In the genomic region with DNA sequence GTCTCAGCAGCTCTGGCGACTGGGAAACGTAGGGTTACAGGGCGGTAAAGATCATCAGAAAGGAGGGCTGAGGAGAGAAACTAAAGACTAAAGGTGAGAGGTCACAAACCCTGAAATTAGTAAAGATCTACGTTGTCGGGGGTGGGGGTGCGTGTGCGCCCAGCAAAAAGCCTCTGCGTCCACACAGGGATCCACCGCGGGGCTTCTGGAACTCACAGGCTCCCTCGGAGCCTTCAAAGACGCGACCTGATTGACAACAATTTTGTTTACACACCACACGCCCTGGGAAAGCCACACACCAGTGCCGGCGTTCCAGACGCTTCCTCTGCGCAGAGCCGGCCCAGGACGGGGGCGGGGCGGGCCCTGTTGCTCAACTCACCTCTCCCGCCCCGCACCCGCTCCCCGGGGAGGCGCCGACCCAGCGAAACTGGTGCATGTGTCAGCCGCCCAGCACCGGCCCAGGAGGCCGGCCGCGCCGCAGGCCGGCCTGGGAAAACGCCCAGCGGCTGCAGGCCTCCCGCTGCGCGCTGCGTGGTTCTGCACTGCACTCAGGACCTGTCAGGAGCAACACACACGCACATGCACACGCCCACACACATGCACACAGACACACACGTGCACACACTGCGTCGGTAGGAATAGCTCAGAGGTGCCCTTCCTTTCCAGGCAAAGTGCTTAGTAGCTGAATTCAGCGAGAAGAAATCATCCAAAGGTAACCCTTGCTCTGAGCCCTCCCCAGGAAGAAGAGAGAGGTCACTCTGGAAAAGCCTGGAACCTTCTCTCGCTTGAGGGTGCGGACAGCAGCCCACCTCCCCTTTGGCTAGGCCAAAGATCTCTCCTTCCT, we compare ENCODE assay signal across 8 cellular contexts. TPM values are rescaled to one million over a fixed set of nuclear protein-coding genes. Genes with fewer than 3 reads are reported as not detected.
DNase-seq lines count a peak whose midpoint lies in the region; ATAC-seq and TF ChIP-seq lines count a peak whose summit lies in the region.

No MANE protein-coding gene starts in this region.

- H2AK5ac ChIP-seq in neuronal stem cell (ENCODE audit: low read depth, low read length): peak overlapping the region; percentile 60

- H3K27ac Mint-ChIP-seq in activated T-helper 2 cell treated with anti-CD3 and anti-CD28 coated beads, Interferon-gamma antibody, Interleukin-2, Interleukin-4, amounts not matched to agents 10 μg/mL and 5 μg/mL and 100 μg/mL, durations not matched to agents 14 hours and 24 hours and 36 hours: peak overlapping the region; percentile 46

- H2BK5ac ChIP-seq in neuronal stem cell (ENCODE audit: low read length): no peak overlapping the region

- peaks cover 8% of the 10 kb centered on the region for H3K27me3 Mint-ChIP-seq in activated T-helper 2 cell treated with anti-CD3 and anti-CD28 coated beads, Interferon-gamma antibody, Interleukin-2, Interleukin-4, amounts not matched to agents 10 μg/mL and 5 μg/mL and 100 μg/mL, durations not matched to agents 14 hours and 24 hours and 36 hours (ENCODE audit: low read depth)

- H3K14ac ChIP-seq in neuronal stem cell (ENCODE audit: low read length): no peak overlapping the region

- no peak for TF ChIP-seq EP300 in stomach (IDR thresholded peaks at IDR 0.05)

- H3K36me3 Mint-ChIP-seq in activated T-helper 2 cell treated with anti-CD3 and anti-CD28 coated beads, Interferon-gamma antibody, Interleukin-2, Interleukin-4, amounts not matched to agents 10 μg/mL and 5 μg/mL and 100 μg/mL, durations not matched to agents 14 hours and 24 hours and 36 hours (ENCODE audit: low read depth): no peaks in the 10 kb centered on the region

- no peaks in the 10 kb centered on the region for H3K27me3 ChIP-seq in NT2/D1 (ENCODE audit: insufficient read depth, insufficient read length)
- peaks cover 0 to 3% (median 2%) of the 10 kb centered on the region in 3 experiments for H3K27me3 ChIP-seq in neuronal stem cell (ENCODE audit: control insufficient read depth in 3 of 3, insufficient read depth in 3 of 3, low read depth in 1 of 3, low read length in 3 of 3)
- no peaks in the 10 kb centered on the region for H3K27me3 ChIP-seq in stomach

- H3K18ac ChIP-seq in neuronal stem cell (ENCODE audit: low read length): peak overlapping the region; percentile 80

- WGBS in neuronal stem cell (ENCODE audit: extremely low coverage in 2 of 2, insufficient read length in 2 of 2, insufficient replicate concordance in 1 of 2), 2 donors: no CpG with 5 or more reads among the region's 50 CpGs
- 6 to 13% (median 8%) methylated on average over 35 to 50 of the region's 50 CpGs for WGBS in stomach, 5 donors

- H2BK12ac ChIP-seq in neuronal stem cell (ENCODE audit: low read length): no peak overlapping the region

- H3K9ac ChIP-seq in NT2/D1 (ENCODE audit: insufficient read length, low read depth) (peak overlapping the region; percentile 0), neuronal stem cell (ENCODE audit: low read depth, low read length, poor library complexity) (no peak overlapping the region)

- peak overlapping the region; percentile 74 for H2BK120ac ChIP-seq in neuronal stem cell (ENCODE audit: low read depth, low read length)

- peak overlapping the region; percentile 96 for H3K23ac ChIP-seq in neuronal stem cell (ENCODE audit: low read depth, low read length, poor library complexity)

- no peak overlapping the region for H4K91ac ChIP-seq in neuronal stem cell (ENCODE audit: low read depth, low read length, poor library complexity)

- H3K4me1 ChIP-seq in NT2/D1 (ENCODE audit: insufficient read depth, insufficient read length): peaks cover 5% of the 10 kb centered on the region
- peaks cover 0 to 5% of the 10 kb centered on the region in 2 donors for H3K4me1 ChIP-seq in neuronal stem cell (ENCODE audit: control insufficient read depth in 2 of 2, insufficient read depth in 1 of 2, low read depth in 1 of 2, low read length in 2 of 2)
- H3K4me1 ChIP-seq in stomach: peaks cover 20 to 37% (median 27%) of the 10 kb centered on the region in 4 donors

- H3K4me3 Mint-ChIP-seq in activated T-helper 2 cell treated with anti-CD3 and anti-CD28 coated beads, Interferon-gamma antibody, Interleukin-2, Interleukin-4, amounts not matched to agents 10 μg/mL and 5 μg/mL and 100 μg/mL, durations not matched to agents 14 hours and 24 hours and 36 hours (ENCODE audit: low read depth): peak overlapping the region; percentile 64

- H3K4me3 ChIP-seq in NT2/D1 (ENCODE audit: insufficient read length, low read depth) (no peak overlapping the region), fibroblast of pulmonary artery (replicated peaks; ENCODE audit: low read depth, low read length) (peak overlapping the region; percentile 37), neuronal stem cell (ENCODE audit: low read length in 2 of 2) (no peak overlapping the region), stomach (peak overlapping the region; percentile 28 to 41 (median 34))

- H3K4ac ChIP-seq in neuronal stem cell (ENCODE audit: low read length): no peak overlapping the region

- H2BK15ac ChIP-seq in neuronal stem cell (ENCODE audit: low read length): peak overlapping the region; percentile 91

- no peak overlapping the region for H3K4me2 ChIP-seq in neuronal stem cell (ENCODE audit: insufficient read depth, low read length, poor library complexity, severe bottlenecking)

- no peaks in the 10 kb centered on the region; the same call in 1 of the 2 replicates for H3K9me3 ChIP-seq in NT2/D1 (ENCODE audit: insufficient read depth, low read length)
- peaks cover 0 to 2% of the 10 kb centered on the region in 2 donors for H3K9me3 ChIP-seq in neuronal stem cell (replicated peaks in 1 of 2; ENCODE audit: control insufficient read depth in 2 of 2, insufficient read depth in 1 of 2, low read depth in 1 of 2, low read length in 2 of 2)
- no peaks in the 10 kb centered on the region for H3K9me3 ChIP-seq in stomach

- TF ChIP-seq CTCF in fibroblast of pulmonary artery (IDR thresholded peaks at IDR 0.05; ENCODE audit: low read length, missing control alignments) (no peak), stomach (IDR thresholded peaks at IDR 0.05) (no peak)

- intact Hi-C loops in activated T-helper 2 cell treated with anti-CD3 and anti-CD28 coated beads, Interferon-gamma antibody, Interleukin-2, Interleukin-4, amounts not matched to agents 10 μg/mL and 5 μg/mL and 100 μg/mL, durations not matched to agents 14 hours and 24 hours and 36 hours (cut with micrococcal nuclease): no loop called here
- intact Hi-C loops in stomach (cut with DNase I; ENCODE audit: low total_unique reads): no loop called here

- peaks cover 11% of the 10 kb centered on the region for H3K4me1 Mint-ChIP-seq in activated T-helper 2 cell treated with anti-CD3 and anti-CD28 coated beads, Interferon-gamma antibody, Interleukin-2, Interleukin-4, amounts not matched to agents 10 μg/mL and 5 μg/mL and 100 μg/mL, durations not matched to agents 14 hours and 24 hours and 36 hours (ENCODE audit: low read depth)

- ATAC-seq in GM18519 (IDR thresholded peaks at IDR 0.05; ENCODE audit: low FRiP score, unreplicated experiment): peak; percentile 60
- ATAC-seq in HG02943 (IDR thresholded peaks at IDR 0.05; ENCODE audit: low read depth, unreplicated experiment): peak; percentile 72

- DNase-seq in NT2/D1 (ENCODE audit: low read depth, low spot score) (no peak), fibroblast of pulmonary artery (ENCODE audit: low read depth) (peak; percentile 94), neuronal stem cell (ENCODE audit: low spot score) (no peak), stomach (peak; percentile 97), NCI-H2107 treated with DMSO at 0.1 percent for 48 hours (lab: John Stamatoyannopoulos, UW; ENCODE audit: unreplicated experiment) (no peak)
- DNase-seq in activated T-helper 2 cell treated with anti-CD3 and anti-CD28 coated beads, Interferon-gamma antibody, Interleukin-2, Interleukin-4, amounts not matched to agents 10 μg/mL and 5 μg/mL and 100 μg/mL, durations not matched to agents 14 hours and 24 hours and 36 hours (ENCODE audit: low spot score): peak; percentile 49

- H3K9me3 Mint-ChIP-seq in activated T-helper 2 cell treated with anti-CD3 and anti-CD28 coated beads, Interferon-gamma antibody, Interleukin-2, Interleukin-4, amounts not matched to agents 10 μg/mL and 5 μg/mL and 100 μg/mL, durations not matched to agents 14 hours and 24 hours and 36 hours: no peaks in the 10 kb centered on the region

- H4K8ac ChIP-seq in neuronal stem cell (ENCODE audit: low read depth, low read length): no peak overlapping the region

- H3K27ac ChIP-seq in neuronal stem cell (replicated peaks; ENCODE audit: low read length) (no peak overlapping the region), stomach (peak overlapping the region; percentile 82 to 94 (median 88))

- TF ChIP-seq POLR2A in stomach (IDR thresholded peaks at IDR 0.05): no peak

- no peaks in the 10 kb centered on the region for H3K36me3 ChIP-seq in NT2/D1 (ENCODE audit: insufficient read depth, insufficient read length, low read length)
- H3K36me3 ChIP-seq in neuronal stem cell (replicated peaks in 1 of 2; ENCODE audit: control insufficient read depth in 2 of 2, insufficient read depth in 2 of 2, low read length in 2 of 2): no peaks in the 10 kb centered on the region
- no peaks in the 10 kb centered on the region for H3K36me3 ChIP-seq in stomach

- no peak overlapping the region for H2AFZ ChIP-seq in neuronal stem cell (ENCODE audit: low read length)

- no peaks in the 10 kb centered on the region for H3K79me1 ChIP-seq in neuronal stem cell (ENCODE audit: low read depth, low read length)

RNA-seq across cellular contexts. Expression of gene ARID1B, which starts 57.2 kb away (rescaled TPM):
- 65.6 and 66.3 TPM in 2 replicates for total RNA-seq in activated T-helper 2 cell treated with anti-CD3 and anti-CD28 coated beads, Interferon-gamma antibody, Interleukin-2, Interleukin-4, amounts not matched to agents 10 μg/mL and 5 μg/mL and 100 μg/mL, durations not matched to agents 14 hours and 24 hours and 36 hours
- 33.3 TPM for polyA plus RNA-seq in neuronal stem cell (2013, experiment 1 of 2)
- 36.5 TPM for polyA plus RNA-seq in neuronal stem cell (2013, experiment 2 of 2)
- total RNA-seq in stomach: 100 to 1,000 TPM in 3 of 5 donors, 10 to 100 TPM in 2; 31.3 to 183 (median 142) TPM
- polyA plus RNA-seq in stomach: 1 to 10 TPM; 8.8 to 9.2 (median 9.0) TPM

Comparison
In these comparisons a context has a peak if more than half of its experiments do, and no peak if none do; other contexts are left out.
1. DNase-seq: peak in activated T-helper 2 cell treated with anti-CD3 and anti-CD28 coated beads, Interferon-gamma antibody, Interleukin-2, Interleukin-4, amounts not matched to agents 10 μg/mL and 5 μg/mL and 100 μg/mL, durations not matched to agents 14 hours and 24 hours and 36 hours (single experiment), fibroblast of pulmonary artery (single experiment) and stomach (single experiment); none in NT2/D1 (single experiment), neuronal stem cell (single experiment) and NCI-H2107 treated with DMSO at 0.1 percent for 48 hours (single experiment).
2. H3K4me3 ChIP-seq: peak in fibroblast of pulmonary artery (single experiment) and stomach (4 of 4); none in NT2/D1 (single experiment) and neuronal stem cell (0 of 2).